10 cellular contexts compared by ENCODE assay signal in genomic region chr2:190911813-190912212, GRCh38. TPM values are rescaled to one million over a fixed set of nuclear protein-coding genes. Genes with fewer than 3 reads are reported as not detected.
A peak's percentile ranks its signal among the peaks of the same experiment; 100 is the strongest.
DNase-seq lines count a peak whose midpoint lies in the region; ATAC-seq and TF ChIP-seq lines count a peak whose summit lies in the region.
"Had no signal": no experiment of that assay in that cellular context is flagged by ENCODE, and none has a peak within 500 bp of the region (broad histone marks: within the 10 kb centered on the region; RNA-seq: fewer than 3 reads in every experiment).

No MANE protein-coding gene starts in this region.

- TF ChIP-seq CTCF in GM13976 (IDR thresholded peaks at IDR 0.05; ENCODE audit: borderline replicate concordance, control extremely low read depth, extremely low read depth, insufficient read depth, missing control alignments) (no peak), fibroblast of lung (conservative IDR thresholded peaks at IDR 0.05 in 1 of 2, IDR thresholded peaks at IDR 0.05 in 1 of 2; ENCODE audit: low read depth in 1 of 2, low read length in 2 of 2) (no peak), OCI-LY7 (conservative IDR thresholded peaks at IDR 0.05; ENCODE audit: low read length) (no peak)

- H3K36me3 ChIP-seq in fibroblast of lung (ENCODE audit: control insufficient read depth, insufficient read depth, low read length) (peaks cover 2% of the 10 kb centered on the region), trophoblast cell (ENCODE audit: control insufficient read depth in 1 of 2, insufficient read depth in 2 of 2, low read length in 2 of 2) (peaks cover 6 to 7% of the 10 kb centered on the region in 2 experiments), OCI-LY7 (ENCODE audit: insufficient read depth, low read length) (peaks cover 82% of the 10 kb centered on the region)

- H2AFZ ChIP-seq in fibroblast of lung (ENCODE audit: low read length) (no peak overlapping the region), trophoblast cell (ENCODE audit: insufficient read depth, low read length, poor library complexity) (no peak overlapping the region), OCI-LY7 (ENCODE audit: low read length) (no peak overlapping the region)

- no peaks in the 10 kb centered on the region for H3K27me3 ChIP-seq in fibroblast of lung (ENCODE audit: control insufficient read depth, insufficient read depth, low read length)
- H3K27me3 ChIP-seq in trophoblast cell (ENCODE audit: insufficient read depth, low read length) = no peaks in the 10 kb centered on the region

- H4K91ac ChIP-seq in trophoblast cell (ENCODE audit: low read depth, low read length) = no peak overlapping the region

- H3K79me2 ChIP-seq in fibroblast of lung (ENCODE audit: control insufficient read depth, insufficient read depth, low read length) (peaks cover 7% of the 10 kb centered on the region), trophoblast cell (ENCODE audit: control insufficient read depth, insufficient read depth, low read length, poor library complexity) (no peaks in the 10 kb centered on the region), OCI-LY7 (ENCODE audit: insufficient read depth, low read depth, low read length) (no peaks in the 10 kb centered on the region)

- no peak overlapping the region for H2BK120ac ChIP-seq in trophoblast cell (ENCODE audit: insufficient read depth, low read length, poor library complexity)

- H3K4me3 ChIP-seq in fibroblast of lung (replicated peaks in 1 of 4; ENCODE audit: control extremely low read depth in 1 of 4, insufficient read depth in 1 of 4, low read depth in 3 of 4, low read length in 4 of 4) (no peak overlapping the region), trophoblast cell (ENCODE audit: low read depth, low read length) (no peak overlapping the region), OCI-LY7 (ENCODE audit: low read depth, low read length, poor library complexity, severe bottlenecking) (no peak overlapping the region)

- H2BK5ac ChIP-seq in trophoblast cell (ENCODE audit: low read depth, low read length, poor library complexity) = no peak overlapping the region

- no peaks in the 10 kb centered on the region for H4K20me1 ChIP-seq in fibroblast of lung (ENCODE audit: control insufficient read depth, extremely low read depth, insufficient read depth, low read length)
- H4K20me1 ChIP-seq in OCI-LY7 (ENCODE audit: insufficient read depth, low read length) = no peaks in the 10 kb centered on the region

- ATAC-seq in GM21390 (IDR thresholded peaks at IDR 0.05; ENCODE audit: unreplicated experiment) (peak; percentile 88), HG03342 (IDR thresholded peaks at IDR 0.05; ENCODE audit: unreplicated experiment) (peak; percentile 89), left lobe of liver (no peak)

- CTCF ChIA-PET in OCI-LY7 (lab: Charles Lee; ENCODE audit: unreplicated experiment) = no interaction called here

- H3K79me1 ChIP-seq in trophoblast cell (ENCODE audit: low read length) = no peaks in the 10 kb centered on the region

- no peak overlapping the region for H3K14ac ChIP-seq in trophoblast cell (ENCODE audit: low read length)

- H3K9me3 ChIP-seq in fibroblast of lung (ENCODE audit: control insufficient read depth, insufficient read depth, low read depth, low read length) (no peaks in the 10 kb centered on the region), trophoblast cell (ENCODE audit: insufficient read depth, low read depth, low read length) (no peaks in the 10 kb centered on the region), OCI-LY7 (ENCODE audit: low read length) (no peaks in the 10 kb centered on the region)

- H4K12ac ChIP-seq in trophoblast cell (ENCODE audit: low read depth, low read length) = no peak overlapping the region

- H3K9ac ChIP-seq in fibroblast of lung (ENCODE audit: insufficient read depth, low read length) = no peak overlapping the region
- H3K9ac ChIP-seq in trophoblast cell (ENCODE audit: low read length) = no peak overlapping the region

- intact Hi-C loops in OCI-LY7 (cut with micrococcal nuclease; ENCODE audit: unreplicated experiment) = no loop called here

- H2AK5ac ChIP-seq in trophoblast cell (ENCODE audit: low read length) = no peak overlapping the region

- H3K27ac ChIP-seq in fibroblast of lung (ENCODE audit: insufficient read depth, low read length) (no peak overlapping the region), trophoblast cell (ENCODE audit: low read depth, low read length) (no peak overlapping the region), OCI-LY7 (ENCODE audit: low read depth, low read length, poor library complexity, severe bottlenecking) (no peak overlapping the region)

- in situ Hi-C loops in GM13976 (cut with MboI; ENCODE audit: low sequenced_read_pairs, unreplicated experiment) = no loop called here

- H4K8ac ChIP-seq in trophoblast cell (ENCODE audit: low read depth, low read length) = no peak overlapping the region

- WGBS in trophoblast cell (ENCODE audit: extremely low coverage, insufficient coverage, insufficient read length) = no CpG with 5 or more reads among the region's 3 CpGs

- DNase-seq in GM13976 (ENCODE audit: low spot score) (peak; percentile 37), fibroblast of lung (ENCODE audit: low read depth in 2 of 2) (peak; percentile 22 to 43), COR-L47 (lab: John Stamatoyannopoulos, UW) (no peak), trophoblast cell (no peak), left lobe of liver (ENCODE audit: low spot score) (no peak), OCI-LY7 (ENCODE audit: low spot score) (no peak)
- DNase-seq: activated effector memory CD4-positive, alpha-beta T cell treated with Interleukin-2 at 50 U/mL for 16 hours; NCI-H2171 treated with DMSO at 0.1 percent for 48 hours had no signal

- no peak overlapping the region for H2BK12ac ChIP-seq in trophoblast cell (ENCODE audit: low read length)

- H3K4me1 ChIP-seq in fibroblast of lung (ENCODE audit: control insufficient read depth, extremely low read depth, insufficient read depth, low read length) (no peaks in the 10 kb centered on the region), trophoblast cell (ENCODE audit: control insufficient read depth in 1 of 2, insufficient read depth in 2 of 2, low read length in 2 of 2) (no peaks in the 10 kb centered on the region), OCI-LY7 (ENCODE audit: insufficient read depth, low read length, poor library complexity, severe bottlenecking) (no peaks in the 10 kb centered on the region)

- no peak overlapping the region for H3K23ac ChIP-seq in trophoblast cell (ENCODE audit: low read length)

- no peaks in the 10 kb centered on the region for H3K9me2 ChIP-seq in OCI-LY7 (ENCODE audit: insufficient read depth, low read length)

- POLR2A ChIA-PET in OCI-LY7 (lab: Charles Lee) = interaction anchor here (0.7 to 1.0 kb wide), 2 partner anchors 88 to 959 kb away, joined by 3 read pairs; no protein-coding TSS in a partner anchor

- no peak overlapping the region for H3K4ac ChIP-seq in trophoblast cell (ENCODE audit: low read depth, low read length)

- no peak overlapping the region for H3K4me2 ChIP-seq in fibroblast of lung (ENCODE audit: extremely low read depth, insufficient read depth, low read length)
- no peak overlapping the region for H3K4me2 ChIP-seq in trophoblast cell (ENCODE audit: low read length)
- no peak overlapping the region for H3K4me2 ChIP-seq in OCI-LY7 (ENCODE audit: low read length)

- H3K18ac ChIP-seq in trophoblast cell (ENCODE audit: low read length) = no peak overlapping the region

- BruUV-seq in OCI-LY7 (replicated peaks; lab: Mats Ljungman, UMichigan) = no TSS peak

RNA-seq across cellular contexts. Expression of gene GLS, which starts 31.2 kb away (rescaled TPM):
- total RNA-seq in fibroblast of lung (157 and 192 TPM in 2 replicates), left lobe of liver (10.2 TPM), OCI-LY7 (2022) (93.1 and 103 TPM in 2 replicates)
- 69.4 and 123 TPM in 2 replicates for polyA plus RNA-seq in fibroblast of lung
- 45.0 and 90.0 TPM in 2 replicates for polyA plus RNA-seq in fibroblast of lung (2012)
- 55.1 and 58.7 TPM in 2 replicates for polyA minus RNA-seq in fibroblast of lung (ENCODE audit: low replicate concordance)
- 54.9 and 60.3 TPM in 2 replicates for polyA plus RNA-seq in trophoblast cell (2013)
- total RNA-seq in OCI-LY7 (2014; rRNA removed; shearing (Covaris generic)) = 82.0 and 102 TPM in 2 replicates

Comparison
In these comparisons a context has a peak if more than half of its experiments do, and no peak if none do; other contexts are left out.
1. DNase-seq: peak in GM13976 (single experiment) and fibroblast of lung (2 of 2); none in COR-L47 (single experiment), trophoblast cell (0 of 2), left lobe of liver (single experiment) and OCI-LY7 (single experiment).